Comparison of ENCODE assay signal across 1 cellular context in the genomic region with DNA sequence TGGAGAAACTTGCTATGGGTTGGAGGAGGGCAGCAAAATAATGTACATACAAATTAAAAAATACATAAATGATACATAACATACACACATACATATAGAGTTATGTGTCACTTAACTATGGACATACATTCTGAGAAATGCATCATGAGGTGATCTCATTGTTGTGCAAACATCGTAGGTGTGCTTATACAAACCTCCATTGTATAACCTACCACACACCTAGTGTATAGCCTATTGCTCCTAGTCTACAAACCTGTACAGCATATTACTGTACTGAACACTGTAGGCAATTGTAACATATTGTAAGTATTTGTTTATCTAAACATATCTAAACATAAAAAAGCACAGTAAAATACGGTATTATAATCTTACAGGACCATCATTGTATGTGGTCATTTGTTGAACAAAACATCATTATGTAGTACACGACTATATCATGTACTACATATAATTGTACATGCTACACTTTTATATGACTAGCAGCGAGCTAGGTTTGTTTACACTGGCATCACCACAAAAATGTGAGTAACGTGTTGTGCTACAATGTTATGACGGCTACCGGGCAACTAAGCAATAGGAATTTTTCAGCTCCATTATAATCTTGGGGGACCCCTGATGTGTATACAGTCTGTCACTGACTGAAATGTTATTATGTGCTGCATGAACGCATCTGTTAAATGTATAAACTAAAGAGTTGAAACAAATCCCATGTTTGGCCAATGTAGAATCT.
TF ChIP-seq lines count a peak whose summit lies in the region.

No MANE protein-coding gene starts in this region.

TF ChIP-seq in WTC11, 78 proteins besides CTCF, POLR2A, EP300 and RAD21 (continued from another document):
- no peak for TF ChIP-seq GRHL2 (CRISPR knock-in tag; IDR thresholded peaks at IDR 0.05; ENCODE audit: insufficient replicate concordance, severe bottlenecking)
- TF ChIP-seq CBFB (CRISPR knock-in tag; IDR thresholded peaks at IDR 0.05; ENCODE audit: low read depth) = no peak
- TF ChIP-seq CREB1 (CRISPR knock-in tag; IDR thresholded peaks at IDR 0.05) = no peak
- TF ChIP-seq KAT7 (CRISPR knock-in tag; IDR thresholded peaks at IDR 0.05; ENCODE audit: borderline replicate concordance) = no peak
- TF ChIP-seq ZNF232 (CRISPR knock-in tag; IDR thresholded peaks at IDR 0.05) = no peak
